In genomic region chr22:39519681-39520053, GRCh38 we compare ENCODE assay signal across 1 cellular context.
TF ChIP-seq lines count a peak whose summit lies in the region.

No MANE protein-coding gene starts in this region.

TF ChIP-seq in HepG2, 621 proteins besides CTCF, POLR2A, EP300 and RAD21 (continued from another document and continues in another):
- TF ChIP-seq REST (IDR thresholded peaks at IDR 0.05; ENCODE audit: borderline replicate concordance in 1 of 2, low read depth in 1 of 2, low read length in 2 of 2) (no peak), MED8 (CRISPR knock-in tag; IDR thresholded peaks at IDR 0.05; ENCODE audit: insufficient replicate concordance) (no peak), ZNF260 (CRISPR knock-in tag; IDR thresholded peaks at IDR 0.05; ENCODE audit: borderline replicate concordance, low read depth) (no peak), CAMTA2 (CRISPR knock-in tag; IDR thresholded peaks at IDR 0.05; ENCODE audit: borderline replicate concordance) (no peak), GPN1 (CRISPR knock-in tag; IDR thresholded peaks at IDR 0.05; ENCODE audit: borderline replicate concordance) (no peak), JARID2 (CRISPR knock-in tag; IDR thresholded peaks at IDR 0.05; ENCODE audit: insufficient replicate concordance) (no peak), ZSCAN12 (CRISPR knock-in tag; IDR thresholded peaks at IDR 0.05) (no peak), ZNF274 (CRISPR knock-in tag; IDR thresholded peaks at IDR 0.05) (no peak; the same call in 1 of the 2 replicates), ZFP36 (IDR thresholded peaks at IDR 0.05; ENCODE audit: borderline replicate concordance, low read depth, low read length, partially characterized antibody) (no peak), SMARCE1 (IDR thresholded peaks at IDR 0.05; ENCODE audit: borderline replicate concordance) (no peak), ZNF256 (CRISPR knock-in tag; conservative IDR thresholded peaks at IDR 0.05) (no peak), ZBTB44 (CRISPR knock-in tag; IDR thresholded peaks at IDR 0.05) (no peak), ARNT2 (CRISPR knock-in tag; IDR thresholded peaks at IDR 0.05; ENCODE audit: low read depth) (no peak), ATRX (CRISPR knock-in tag; IDR thresholded peaks at IDR 0.05; ENCODE audit: borderline replicate concordance) (no peak), TEF (CRISPR knock-in tag; IDR thresholded peaks at IDR 0.05) (0 out of 2 replicates have a peak, but pooled peaks have one; percentile 49), ZNF33B (CRISPR knock-in tag; IDR thresholded peaks at IDR 0.05) (no peak), KLF13 (CRISPR knock-in tag; IDR thresholded peaks at IDR 0.05) (no peak), ZEB1 (IDR thresholded peaks at IDR 0.05; ENCODE audit: insufficient replicate concordance, low read depth) (no peak), ZNF414 (CRISPR knock-in tag; IDR thresholded peaks at IDR 0.05) (no peak), TEAD3 (CRISPR knock-in tag; optimal IDR thresholded peaks at IDR 0.05; ENCODE audit: borderline replicate concordance) (no peak), ZBTB34 (CRISPR knock-in tag; IDR thresholded peaks at IDR 0.05) (no peak), ZNF24 (IDR thresholded peaks at IDR 0.05) (no peak), KAT7 (CRISPR knock-in tag; IDR thresholded peaks at IDR 0.05; ENCODE audit: borderline replicate concordance) (no peak), ISL2 (CRISPR knock-in tag; IDR thresholded peaks at IDR 0.05) (no peak), GRHL1 (CRISPR knock-in tag; conservative IDR thresholded peaks at IDR 0.05) (no peak), ZNF251 (CRISPR knock-in tag; IDR thresholded peaks at IDR 0.05) (no peak), SRSF9 (IDR thresholded peaks at IDR 0.05; ENCODE audit: borderline replicate concordance, insufficient read depth, low read depth, low read length, poor library complexity, severe bottlenecking) (no peak), ZNF275 (CRISPR knock-in tag; IDR thresholded peaks at IDR 0.05; ENCODE audit: borderline replicate concordance) (no peak), ZNF431 (CRISPR knock-in tag; IDR thresholded peaks at IDR 0.05; ENCODE audit: borderline replicate concordance, low read depth) (no peak), ZNF317 (CRISPR knock-in tag; IDR thresholded peaks at IDR 0.05) (peak; percentile 72), HNF1B (CRISPR knock-in tag; IDR thresholded peaks at IDR 0.05) (no peak; the same call in 1 of the 2 replicates), GLMP (CRISPR knock-in tag; IDR thresholded peaks at IDR 0.05; ENCODE audit: borderline replicate concordance) (no peak), KAT2B (IDR thresholded peaks at IDR 0.05; ENCODE audit: borderline replicate concordance, low read depth, low read length) (no peak), ZNF101 (CRISPR knock-in tag; IDR thresholded peaks at IDR 0.05; ENCODE audit: borderline replicate concordance, low read depth) (no peak), ZNF367 (CRISPR knock-in tag; IDR thresholded peaks at IDR 0.05; ENCODE audit: borderline replicate concordance) (no peak), ZNF263 (CRISPR knock-in tag; IDR thresholded peaks at IDR 0.05) (no peak), E2F5 (CRISPR knock-in tag; conservative IDR thresholded peaks at IDR 0.05) (no peak), ZBTB46 (CRISPR knock-in tag; IDR thresholded peaks at IDR 0.05; ENCODE audit: borderline replicate concordance) (no peak; the same call in 1 of the 2 replicates), HNF4A (CRISPR knock-in tag; IDR thresholded peaks at IDR 0.05) (no peak), TBP (CRISPR knock-in tag; IDR thresholded peaks at IDR 0.05) (no peak), KDM6A (CRISPR knock-in tag; IDR thresholded peaks at IDR 0.05; ENCODE audit: low read depth) (no peak), ZFP1 (CRISPR knock-in tag; IDR thresholded peaks at IDR 0.05) (no peak)
